In genomic region chr6:38542031-38542430, GRCh38 we compare ENCODE assay signal across 19 cellular contexts.
DNase-seq lines count a peak whose midpoint lies in the region; ATAC-seq, FAIRE-seq and TF ChIP-seq lines count a peak whose summit lies in the region.
"Had no signal": no experiment of that assay in that cellular context is flagged by ENCODE, and none has a peak within 500 bp of the region (broad histone marks: within the 10 kb centered on the region; RNA-seq: fewer than 3 reads in every experiment).

No MANE protein-coding gene starts in this region.

- FAIRE-seq in astrocyte (lab: Jason Lieb, UNC) (no peak), D721Med (lab: Jason Lieb, UNC) (no peak)
- FAIRE-seq: A204.1 had no signal

- H3K27me3 Mint-ChIP-seq in astrocyte (ENCODE audit: low read depth, unreplicated experiment), result no peaks in the 10 kb centered on the region
- H3K27me3 Mint-ChIP-seq: B cell; CD4-positive, alpha-beta memory T cell had no signal

- peaks cover 3% of the 10 kb centered on the region for H3K36me3 Mint-ChIP-seq in astrocyte (ENCODE audit: low read depth, unreplicated experiment)
- no peaks in the 10 kb centered on the region for H3K36me3 Mint-ChIP-seq in stimulated activated effector memory CD8-positive, alpha-beta T cell treated with anti-CD3 and anti-CD28 coated beads, Interleukin-12 subunit alpha, Interleukin-12 subunit beta, amount 100 ng/mL, for 72 hours

- H3K9ac ChIP-seq in astrocyte (ENCODE audit: low read length), result no peak overlapping the region
- H3K9ac ChIP-seq: KMS-11 had no signal

- no peak overlapping the region for H2AFZ ChIP-seq in astrocyte (ENCODE audit: low read depth, low read length)

- H3K4me3 ChIP-seq in AG10803 (ENCODE audit: low read length) (no peak overlapping the region), astrocyte (ENCODE audit: insufficient read depth, low read depth, low read length) (no peak overlapping the region)

- H3K27me3 ChIP-seq in astrocyte (ENCODE audit: insufficient read depth, low read length) (no peaks in the 10 kb centered on the region), foreskin keratinocyte (no peaks in the 10 kb centered on the region)

- no peaks in the 10 kb centered on the region for H3K4me1 Mint-ChIP-seq in astrocyte (ENCODE audit: low read depth, unreplicated experiment)
- no peaks in the 10 kb centered on the region for H3K4me1 Mint-ChIP-seq in stimulated activated effector memory CD8-positive, alpha-beta T cell treated with anti-CD3 and anti-CD28 coated beads, Interleukin-12 subunit alpha, Interleukin-12 subunit beta, amount 100 ng/mL, for 72 hours

- no peaks in the 10 kb centered on the region for H3K36me3 ChIP-seq in astrocyte (ENCODE audit: insufficient read depth, low read length)

- H3K79me2 ChIP-seq in astrocyte (ENCODE audit: insufficient read depth, low read length), result no peaks in the 10 kb centered on the region

- H3K9me3 Mint-ChIP-seq in astrocyte (ENCODE audit: unreplicated experiment), result no peaks in the 10 kb centered on the region
- no peaks in the 10 kb centered on the region for H3K9me3 Mint-ChIP-seq in stimulated activated effector memory CD8-positive, alpha-beta T cell treated with anti-CD3 and anti-CD28 coated beads, Interleukin-12 subunit alpha, Interleukin-12 subunit beta, amount 100 ng/mL, for 72 hours
- H3K9me3 Mint-ChIP-seq: CD4-positive, alpha-beta memory T cell; HFFc6 had no signal

- ATAC-seq in foreskin keratinocyte (no peak), HG03460 (IDR thresholded peaks at IDR 0.05; ENCODE audit: unreplicated experiment) (no peak)
- no peak for ATAC-seq in stimulated activated effector memory CD8-positive, alpha-beta T cell treated with anti-CD3 and anti-CD28 coated beads, Interleukin-12 subunit alpha, Interleukin-12 subunit beta, amount 100 ng/mL, for 72 hours
- ATAC-seq: Panc1 had no signal

- no peaks in the 10 kb centered on the region for H3K9me3 ChIP-seq in astrocyte (ENCODE audit: insufficient read depth, low read depth, low read length)

- no peaks in the 10 kb centered on the region for H4K20me1 ChIP-seq in astrocyte (ENCODE audit: insufficient read depth, low read length)

- no peak overlapping the region for H3K4me3 Mint-ChIP-seq in astrocyte (ENCODE audit: unreplicated experiment)
- no peak overlapping the region for H3K4me3 Mint-ChIP-seq in stimulated activated effector memory CD8-positive, alpha-beta T cell treated with anti-CD3 and anti-CD28 coated beads, Interleukin-12 subunit alpha, Interleukin-12 subunit beta, amount 100 ng/mL, for 72 hours
- H3K4me3 Mint-ChIP-seq: B cell; CD4-positive, alpha-beta memory T cell; HFFc6 had no signal

- peak; percentile 9 for DNase-seq in AG10803 (ENCODE audit: low read depth)
- peak; percentile 61 for DNase-seq in astrocyte (ENCODE audit: low read depth)
- DNase-seq in epithelial cell of prostate (ENCODE audit: low read depth, low spot score), result peak; percentile 50
- peak; percentile 14 to 46 for DNase-seq in foreskin keratinocyte
- no peak for DNase-seq in stimulated activated effector memory CD8-positive, alpha-beta T cell treated with anti-CD3 and anti-CD28 coated beads, Interleukin-12 subunit alpha, Interleukin-12 subunit beta, amount 100 ng/mL, for 72 hours (ENCODE audit: low spot score in 2 of 2)
- no peak for DNase-seq in NCI-H226
- no peak for DNase-seq in D721Med (ENCODE audit: insufficient read length, low spot score)
- DNase-seq: CD4-positive, alpha-beta memory T cell; HFFc6; MM.1S; NCI-H1105; NCI-H187; NCI-H82; SHP77 had no signal

- no peak for TF ChIP-seq CTCF in AG10803 (conservative IDR thresholded peaks at IDR 0.05; ENCODE audit: low read length)
- TF ChIP-seq CTCF in astrocyte (IDR thresholded peaks at IDR 0.05; ENCODE audit: insufficient read depth, low read depth, low read length), result no peak
- no peak for TF ChIP-seq CTCF in foreskin keratinocyte (conservative IDR thresholded peaks at IDR 0.05)
- TF ChIP-seq CTCF in D721Med (IDR thresholded peaks at IDR 0.05; ENCODE audit: insufficient read depth, missing control alignments), result no peak

- no peaks in the 10 kb centered on the region for H3K4me1 ChIP-seq in astrocyte (ENCODE audit: insufficient read depth, low read length)
- H3K4me1 ChIP-seq in foreskin keratinocyte, result no peaks in the 10 kb centered on the region

- H3K4me2 ChIP-seq in astrocyte (ENCODE audit: low read length), result no peak overlapping the region
- H3K4me2 ChIP-seq: KMS-11 had no signal

- H3K27ac ChIP-seq in astrocyte (ENCODE audit: low read depth, low read length), result no peak overlapping the region
- H3K27ac ChIP-seq in epithelial cell of prostate, result no peak overlapping the region
- H3K27ac ChIP-seq in foreskin keratinocyte, result no peak overlapping the region
- H3K27ac ChIP-seq: KMS-11 had no signal

- no peak overlapping the region for H3K27ac Mint-ChIP-seq in astrocyte (ENCODE audit: unreplicated experiment)
- H3K27ac Mint-ChIP-seq in stimulated activated effector memory CD8-positive, alpha-beta T cell treated with anti-CD3 and anti-CD28 coated beads, Interleukin-12 subunit alpha, Interleukin-12 subunit beta, amount 100 ng/mL, for 72 hours, result no peak overlapping the region
- H3K27ac Mint-ChIP-seq: B cell; CD4-positive, alpha-beta memory T cell; HFFc6 had no signal

Comparison
In these comparisons a context has a peak if more than half of its experiments do, and no peak if none do; other contexts are left out.
1. DNase-seq: peak in AG10803 (single experiment), astrocyte (single experiment), epithelial cell of prostate (single experiment) and foreskin keratinocyte (2 of 2); none in stimulated activated effector memory CD8-positive, alpha-beta T cell treated with anti-CD3 and anti-CD28 coated beads, Interleukin-12 subunit alpha, Interleukin-12 subunit beta, amount 100 ng/mL, for 72 hours (0 of 2), NCI-H226 (single experiment) and D721Med (single experiment).